Comparison of ENCODE assay signal across 1 cellular context in genomic region chr1:192575499-192576189, GRCh38.
TF ChIP-seq lines count a peak whose summit lies in the region.

TSS of gene RGS1 (plus strand) at chr1:192575773. CDS start at chr1:192575793, 20 bp downstream.

TF ChIP-seq in H1, 55 proteins besides CTCF, POLR2A, EP300 and RAD21 (continued from another document):
- no peak for TF ChIP-seq MAX (IDR thresholded peaks at IDR 0.05)
- TF ChIP-seq TEAD4 (IDR thresholded peaks at IDR 0.05; ENCODE audit: low read depth, low read length): no peak
- TF ChIP-seq CHD1 (IDR thresholded peaks at IDR 0.05; ENCODE audit: low read depth, low read length): no peak
- TF ChIP-seq BRCA1 (IDR thresholded peaks at IDR 0.05; ENCODE audit: low read depth, low read length): no peak
- TF ChIP-seq SP2 (IDR thresholded peaks at IDR 0.05; ENCODE audit: low read length): no peak
- no peak for TF ChIP-seq SRF (IDR thresholded peaks at IDR 0.05; ENCODE audit: low read depth, low read length)
- TF ChIP-seq POLR2AphosphoS5 (IDR thresholded peaks at IDR 0.05; ENCODE audit: low read depth, low read length): no peak
- TF ChIP-seq NRF1 (IDR thresholded peaks at IDR 0.05; ENCODE audit: low read depth, low read length): no peak
- no peak for TF ChIP-seq TBP (IDR thresholded peaks at IDR 0.05; ENCODE audit: low read depth, low read length)
- TF ChIP-seq FOSL1 (IDR thresholded peaks at IDR 0.05; ENCODE audit: insufficient read depth, low read depth, low read length): no peak
